In genomic region chr1:55040083-55040952, GRCh38 we compare ENCODE assay signal across 1 cellular context.
TF ChIP-seq lines count a peak whose summit lies in the region.

No MANE protein-coding gene starts in this region.

TF ChIP-seq in K562, 482 proteins besides CTCF, POLR2A, EP300 and RAD21 (continued from another document):
- TF ChIP-seq, protein P1, sequence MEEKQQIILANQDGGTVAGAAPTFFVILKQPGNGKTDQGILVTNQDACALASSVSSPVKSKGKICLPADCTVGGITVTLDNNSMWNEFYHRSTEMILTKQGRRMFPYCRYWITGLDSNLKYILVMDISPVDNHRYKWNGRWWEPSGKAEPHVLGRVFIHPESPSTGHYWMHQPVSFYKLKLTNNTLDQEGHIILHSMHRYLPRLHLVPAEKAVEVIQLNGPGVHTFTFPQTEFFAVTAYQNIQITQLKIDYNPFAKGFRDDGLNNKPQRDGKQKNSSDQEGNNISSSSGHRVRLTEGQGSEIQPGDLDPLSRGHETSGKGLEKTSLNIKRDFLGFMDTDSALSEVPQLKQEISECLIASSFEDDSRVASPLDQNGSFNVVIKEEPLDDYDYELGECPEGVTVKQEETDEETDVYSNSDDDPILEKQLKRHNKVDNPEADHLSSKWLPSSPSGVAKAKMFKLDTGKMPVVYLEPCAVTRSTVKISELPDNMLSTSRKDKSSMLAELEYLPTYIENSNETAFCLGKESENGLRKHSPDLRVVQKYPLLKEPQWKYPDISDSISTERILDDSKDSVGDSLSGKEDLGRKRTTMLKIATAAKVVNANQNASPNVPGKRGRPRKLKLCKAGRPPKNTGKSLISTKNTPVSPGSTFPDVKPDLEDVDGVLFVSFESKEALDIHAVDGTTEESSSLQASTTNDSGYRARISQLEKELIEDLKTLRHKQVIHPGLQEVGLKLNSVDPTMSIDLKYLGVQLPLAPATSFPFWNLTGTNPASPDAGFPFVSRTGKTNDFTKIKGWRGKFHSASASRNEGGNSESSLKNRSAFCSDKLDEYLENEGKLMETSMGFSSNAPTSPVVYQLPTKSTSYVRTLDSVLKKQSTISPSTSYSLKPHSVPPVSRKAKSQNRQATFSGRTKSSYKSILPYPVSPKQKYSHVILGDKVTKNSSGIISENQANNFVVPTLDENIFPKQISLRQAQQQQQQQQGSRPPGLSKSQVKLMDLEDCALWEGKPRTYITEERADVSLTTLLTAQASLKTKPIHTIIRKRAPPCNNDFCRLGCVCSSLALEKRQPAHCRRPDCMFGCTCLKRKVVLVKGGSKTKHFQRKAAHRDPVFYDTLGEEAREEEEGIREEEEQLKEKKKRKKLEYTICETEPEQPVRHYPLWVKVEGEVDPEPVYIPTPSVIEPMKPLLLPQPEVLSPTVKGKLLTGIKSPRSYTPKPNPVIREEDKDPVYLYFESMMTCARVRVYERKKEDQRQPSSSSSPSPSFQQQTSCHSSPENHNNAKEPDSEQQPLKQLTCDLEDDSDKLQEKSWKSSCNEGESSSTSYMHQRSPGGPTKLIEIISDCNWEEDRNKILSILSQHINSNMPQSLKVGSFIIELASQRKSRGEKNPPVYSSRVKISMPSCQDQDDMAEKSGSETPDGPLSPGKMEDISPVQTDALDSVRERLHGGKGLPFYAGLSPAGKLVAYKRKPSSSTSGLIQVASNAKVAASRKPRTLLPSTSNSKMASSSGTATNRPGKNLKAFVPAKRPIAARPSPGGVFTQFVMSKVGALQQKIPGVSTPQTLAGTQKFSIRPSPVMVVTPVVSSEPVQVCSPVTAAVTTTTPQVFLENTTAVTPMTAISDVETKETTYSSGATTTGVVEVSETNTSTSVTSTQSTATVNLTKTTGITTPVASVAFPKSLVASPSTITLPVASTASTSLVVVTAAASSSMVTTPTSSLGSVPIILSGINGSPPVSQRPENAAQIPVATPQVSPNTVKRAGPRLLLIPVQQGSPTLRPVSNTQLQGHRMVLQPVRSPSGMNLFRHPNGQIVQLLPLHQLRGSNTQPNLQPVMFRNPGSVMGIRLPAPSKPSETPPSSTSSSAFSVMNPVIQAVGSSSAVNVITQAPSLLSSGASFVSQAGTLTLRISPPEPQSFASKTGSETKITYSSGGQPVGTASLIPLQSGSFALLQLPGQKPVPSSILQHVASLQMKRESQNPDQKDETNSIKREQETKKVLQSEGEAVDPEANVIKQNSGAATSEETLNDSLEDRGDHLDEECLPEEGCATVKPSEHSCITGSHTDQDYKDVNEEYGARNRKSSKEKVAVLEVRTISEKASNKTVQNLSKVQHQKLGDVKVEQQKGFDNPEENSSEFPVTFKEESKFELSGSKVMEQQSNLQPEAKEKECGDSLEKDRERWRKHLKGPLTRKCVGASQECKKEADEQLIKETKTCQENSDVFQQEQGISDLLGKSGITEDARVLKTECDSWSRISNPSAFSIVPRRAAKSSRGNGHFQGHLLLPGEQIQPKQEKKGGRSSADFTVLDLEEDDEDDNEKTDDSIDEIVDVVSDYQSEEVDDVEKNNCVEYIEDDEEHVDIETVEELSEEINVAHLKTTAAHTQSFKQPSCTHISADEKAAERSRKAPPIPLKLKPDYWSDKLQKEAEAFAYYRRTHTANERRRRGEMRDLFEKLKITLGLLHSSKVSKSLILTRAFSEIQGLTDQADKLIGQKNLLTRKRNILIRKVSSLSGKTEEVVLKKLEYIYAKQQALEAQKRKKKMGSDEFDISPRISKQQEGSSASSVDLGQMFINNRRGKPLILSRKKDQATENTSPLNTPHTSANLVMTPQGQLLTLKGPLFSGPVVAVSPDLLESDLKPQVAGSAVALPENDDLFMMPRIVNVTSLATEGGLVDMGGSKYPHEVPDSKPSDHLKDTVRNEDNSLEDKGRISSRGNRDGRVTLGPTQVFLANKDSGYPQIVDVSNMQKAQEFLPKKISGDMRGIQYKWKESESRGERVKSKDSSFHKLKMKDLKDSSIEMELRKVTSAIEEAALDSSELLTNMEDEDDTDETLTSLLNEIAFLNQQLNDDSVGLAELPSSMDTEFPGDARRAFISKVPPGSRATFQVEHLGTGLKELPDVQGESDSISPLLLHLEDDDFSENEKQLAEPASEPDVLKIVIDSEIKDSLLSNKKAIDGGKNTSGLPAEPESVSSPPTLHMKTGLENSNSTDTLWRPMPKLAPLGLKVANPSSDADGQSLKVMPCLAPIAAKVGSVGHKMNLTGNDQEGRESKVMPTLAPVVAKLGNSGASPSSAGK (IDR thresholded peaks at IDR 0.05) = peak; percentile 14; the same call in 1 of the 2 replicates
- 0 out of 2 replicates have a peak, but pooled peaks have one; percentile 6 for TF ChIP-seq CBX1 (IDR thresholded peaks at IDR 0.05; ENCODE audit: low read depth)
- TF ChIP-seq ZFP1 (CRISPR knock-in tag; IDR thresholded peaks at IDR 0.05) = no peak
- TF ChIP-seq CAMTA2 (CRISPR knock-in tag; conservative IDR thresholded peaks at IDR 0.05) = no peak
- no peak for TF ChIP-seq HNRNPLL (IDR thresholded peaks at IDR 0.05; ENCODE audit: low read depth, low read length, poor library complexity, severe bottlenecking)
- TF ChIP-seq NRF1 (conservative IDR thresholded peaks at IDR 0.05 in 1 of 2, IDR thresholded peaks at IDR 0.05 in 1 of 2) = 0 out of 4 replicates have a peak, but pooled peaks of 1 of the 2 experiments have one; percentile 12
- TF ChIP-seq SAP30 (IDR thresholded peaks at IDR 0.05; ENCODE audit: borderline replicate concordance, insufficient read depth, low read depth, low read length, poor library complexity, severe bottlenecking) = no peak
- TF ChIP-seq HMG20B (CRISPR knock-in tag; IDR thresholded peaks at IDR 0.05) = no peak
- no peak for TF ChIP-seq ZNF444 (CRISPR knock-in tag; IDR thresholded peaks at IDR 0.05)
- TF ChIP-seq KAT8 (IDR thresholded peaks at IDR 0.05; ENCODE audit: low read depth) = no peak
- TF ChIP-seq UBTF (IDR thresholded peaks at IDR 0.05; ENCODE audit: borderline replicate concordance in 1 of 2, low read depth in 2 of 2, low read length in 2 of 2) = peak in 1 of 2 experiments; percentile 32; a peak in 1 of 4 replicates
- TF ChIP-seq RBM39 (optimal IDR thresholded peaks at IDR 0.05; ENCODE audit: low read depth, low read length) = no peak
- TF ChIP-seq, protein P2, sequence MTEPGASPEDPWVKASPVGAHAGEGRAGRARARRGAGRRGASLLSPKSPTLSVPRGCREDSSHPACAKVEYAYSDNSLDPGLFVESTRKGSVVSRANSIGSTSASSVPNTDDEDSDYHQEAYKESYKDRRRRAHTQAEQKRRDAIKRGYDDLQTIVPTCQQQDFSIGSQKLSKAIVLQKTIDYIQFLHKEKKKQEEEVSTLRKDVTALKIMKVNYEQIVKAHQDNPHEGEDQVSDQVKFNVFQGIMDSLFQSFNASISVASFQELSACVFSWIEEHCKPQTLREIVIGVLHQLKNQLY (CRISPR knock-in tag; conservative IDR thresholded peaks at IDR 0.05) = no peak
- no peak for TF ChIP-seq PYGO2 (tag; IDR thresholded peaks at IDR 0.05)
- peak in 1 of 2 experiments; percentile 54 for TF ChIP-seq E2F6 (IDR thresholded peaks at IDR 0.05; ENCODE audit: borderline replicate concordance in 1 of 2, extremely low read depth in 1 of 2, insufficient read depth in 1 of 2, insufficient read length in 1 of 2, low read depth in 1 of 2, low read length in 1 of 2, poor library complexity in 1 of 2, severe bottlenecking in 1 of 2)
- TF ChIP-seq HIVEP1 (CRISPR knock-in tag; IDR thresholded peaks at IDR 0.05) = no peak
- TF ChIP-seq ZZZ3 (IDR thresholded peaks at IDR 0.05) = no peak
- peak; percentile 27; the same call in 1 of the 2 replicates for TF ChIP-seq KAT7 (CRISPR knock-in tag; IDR thresholded peaks at IDR 0.05; ENCODE audit: borderline replicate concordance)
- TF ChIP-seq POLR2H (tag; IDR thresholded peaks at IDR 0.05; ENCODE audit: low read depth) = no peak
- no peak for TF ChIP-seq XRCC4 (IDR thresholded peaks at IDR 0.05; ENCODE audit: extremely low read depth, insufficient read depth, insufficient read length)
- TF ChIP-seq SIN3A (IDR thresholded peaks at IDR 0.05; ENCODE audit: borderline replicate concordance in 2 of 2, control insufficient read depth in 1 of 2, low read depth in 2 of 2, low read length in 2 of 2) = 0 out of 4 replicates have a peak, but pooled peaks of 1 of the 2 experiments have one; percentile 52
- peak; percentile 98 for TF ChIP-seq ZNF263 (CRISPR knock-in tag; IDR thresholded peaks at IDR 0.05; ENCODE audit: borderline replicate concordance)
